ENCODE assay signal across 9 cellular contexts in genomic region chr7:27605689-27606269, GRCh38. TPM values are rescaled to one million over a fixed set of nuclear protein-coding genes. Genes with fewer than 3 reads are reported as not detected.
A peak's percentile ranks its signal among the peaks of the same experiment; 100 is the strongest.
DNase-seq lines count a peak whose midpoint lies in the region; ATAC-seq and TF ChIP-seq lines count a peak whose summit lies in the region.
"Had no signal": no experiment of that assay in that cellular context is flagged by ENCODE, and none has a peak within 500 bp of the region (broad histone marks: within the 10 kb centered on the region; RNA-seq: fewer than 3 reads in every experiment).

No MANE protein-coding gene starts in this region.

- TF ChIP-seq CTCF in Loucy (conservative IDR thresholded peaks at IDR 0.05; ENCODE audit: low read length): peak; percentile 56
- peak; percentile 49 to 73 for TF ChIP-seq CTCF in brain (conservative IDR thresholded peaks at IDR 0.05)
- TF ChIP-seq CTCF in nephron progenitor cell (IDR thresholded peaks at IDR 0.05): peak; percentile 51

- peak overlapping the region; percentile 47 for H3K9ac ChIP-seq in Loucy (ENCODE audit: low read depth, low read length, poor library complexity, severe bottlenecking)

- no peaks in the 10 kb centered on the region for H3K9me2 ChIP-seq in Loucy (replicated peaks; ENCODE audit: low read depth, low read length)

- no peaks in the 10 kb centered on the region for H3K36me3 ChIP-seq in Loucy (ENCODE audit: insufficient read depth, low read length)

- H3K27me3 Mint-ChIP-seq in brain: no peaks in the 10 kb centered on the region
- peaks cover 3% of the 10 kb centered on the region for H3K27me3 Mint-ChIP-seq in nephron progenitor cell (ENCODE audit: low read depth, poor library complexity)
- H3K27me3 Mint-ChIP-seq: activated naive CD8-positive, alpha-beta T cell had no signal

- no peaks in the 10 kb centered on the region for H3K27me3 ChIP-seq in Loucy (ENCODE audit: insufficient read depth, low read length, poor library complexity, severe bottlenecking)

- H3K4me3 Mint-ChIP-seq in brain (peak overlapping the region in 1 of 5 experiments; percentile 41), nephron progenitor cell (no peak overlapping the region)
- H3K4me3 Mint-ChIP-seq: activated naive CD8-positive, alpha-beta T cell had no signal

- H2AFZ ChIP-seq in Loucy (ENCODE audit: low read length): no peak overlapping the region

- H3K36me3 Mint-ChIP-seq in brain: no peaks in the 10 kb centered on the region
- H3K36me3 Mint-ChIP-seq in nephron progenitor cell (ENCODE audit: low read depth): no peaks in the 10 kb centered on the region

- H3K4me1 ChIP-seq in Loucy (ENCODE audit: insufficient read depth, low read length, poor library complexity, severe bottlenecking): peaks cover 66% of the 10 kb centered on the region

- DNase-seq in DMS79 (lab: John Stamatoyannopoulos, UW) (peak; percentile 23), nephron progenitor cell (no peak), inferior parietal cortex (ENCODE audit: extremely low spot score) (no peak), NCI-H1436 treated with DMSO at 0.1 percent for 48 hours (lab: John Stamatoyannopoulos, UW) (no peak)

- peaks cover 42% of the 10 kb centered on the region for H3K4me1 Mint-ChIP-seq in brain
- peaks cover 63% of the 10 kb centered on the region for H3K4me1 Mint-ChIP-seq in nephron progenitor cell

- H3K79me2 ChIP-seq in Loucy (ENCODE audit: insufficient read depth, low read length): no peaks in the 10 kb centered on the region

- no peaks in the 10 kb centered on the region for H3K9me3 ChIP-seq in Loucy (ENCODE audit: insufficient read depth, low read depth, low read length)

- peak overlapping the region; percentile 68 for H3K4me3 ChIP-seq in Loucy (ENCODE audit: low read length, poor library complexity, severe bottlenecking)

- peaks cover 5% of the 10 kb centered on the region for H4K20me1 ChIP-seq in Loucy (ENCODE audit: insufficient read depth, low read length, poor library complexity, severe bottlenecking)

- peak overlapping the region; percentile 74 for H3K4me2 ChIP-seq in Loucy (ENCODE audit: low read depth, low read length, poor library complexity, severe bottlenecking)

- H3K27ac Mint-ChIP-seq in brain (no peak overlapping the region), nephron progenitor cell (no peak overlapping the region)
- H3K27ac Mint-ChIP-seq: activated naive CD8-positive, alpha-beta T cell had no signal

- peaks cover 6% of the 10 kb centered on the region for H3F3A ChIP-seq in Loucy (ENCODE audit: low read depth)

- ATAC-seq in HG03439 (IDR thresholded peaks at IDR 0.05; ENCODE audit: unreplicated experiment) (no peak), GM21526 (IDR thresholded peaks at IDR 0.05; ENCODE audit: low FRiP score, unreplicated experiment) (no peak)

- H3K9me3 Mint-ChIP-seq in brain: no peaks in the 10 kb centered on the region
- no peaks in the 10 kb centered on the region for H3K9me3 Mint-ChIP-seq in nephron progenitor cell

RNA-seq across cellular contexts. Expression of gene HIBADH, which starts 56.9 kb away (rescaled TPM):
- polyA plus RNA-seq in brain (ENCODE audit: insufficient read depth, low read depth, low replicate concordance): 34.8 TPM
